Comparison of ENCODE assay signal across 8 cellular contexts in the genomic region with DNA sequence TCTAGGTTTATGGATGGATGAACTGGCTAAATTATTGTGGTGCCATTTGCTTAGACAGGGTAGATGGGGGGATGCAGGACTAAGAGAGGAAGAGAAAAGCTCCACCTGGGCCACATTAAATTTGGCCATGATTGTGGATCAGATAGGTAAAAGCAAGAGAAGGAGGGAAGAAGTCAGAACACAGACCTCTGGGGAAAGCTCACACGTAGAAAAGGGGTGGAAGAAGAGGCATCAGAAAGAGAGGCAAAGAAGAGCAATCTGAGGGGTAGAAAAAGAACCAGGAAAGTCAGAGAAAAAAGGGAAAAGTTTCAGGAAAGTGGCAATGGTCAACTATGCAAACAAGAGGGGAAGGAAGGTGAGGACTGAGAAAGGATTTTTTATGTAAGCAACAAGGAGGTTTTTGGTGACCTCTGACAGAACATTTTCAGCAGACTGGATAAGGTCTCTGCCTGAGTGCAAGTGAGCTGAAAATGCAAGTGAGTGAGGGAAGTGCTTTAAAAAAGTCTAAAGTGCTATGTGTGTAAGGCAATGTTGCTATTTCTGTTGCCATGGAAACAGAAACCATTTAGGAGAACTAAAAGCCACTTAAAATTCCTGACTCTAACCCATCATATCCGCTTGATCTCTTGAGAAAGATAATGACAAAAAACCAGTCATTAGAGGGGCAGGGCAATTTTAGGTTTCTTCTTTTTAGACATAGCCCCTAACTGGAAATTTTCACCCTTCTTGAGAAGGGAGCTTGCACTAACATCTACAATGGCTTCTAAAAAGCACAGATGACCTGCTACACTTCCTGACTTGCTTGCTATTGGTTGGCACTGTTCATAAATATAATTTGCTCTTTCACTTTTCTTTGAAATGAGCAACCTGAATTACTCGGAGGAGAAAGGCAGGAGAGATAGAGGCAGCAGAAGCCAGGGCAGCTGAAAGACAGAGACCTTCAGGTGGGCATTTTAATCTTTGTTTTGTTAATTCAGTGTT.
DNase-seq lines count a peak whose midpoint lies in the region; ATAC-seq lines count a peak whose summit lies in the region.

A gene with protein sequence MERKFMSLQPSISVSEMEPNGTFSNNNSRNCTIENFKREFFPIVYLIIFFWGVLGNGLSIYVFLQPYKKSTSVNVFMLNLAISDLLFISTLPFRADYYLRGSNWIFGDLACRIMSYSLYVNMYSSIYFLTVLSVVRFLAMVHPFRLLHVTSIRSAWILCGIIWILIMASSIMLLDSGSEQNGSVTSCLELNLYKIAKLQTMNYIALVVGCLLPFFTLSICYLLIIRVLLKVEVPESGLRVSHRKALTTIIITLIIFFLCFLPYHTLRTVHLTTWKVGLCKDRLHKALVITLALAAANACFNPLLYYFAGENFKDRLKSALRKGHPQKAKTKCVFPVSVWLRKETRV (plus strand): TSS at position 856 of the 981 bp plus-strand sequence. CDS start 52,889 bp downstream, outside the sequence.

- peak; percentile 56 for ATAC-seq in GM18861 (IDR thresholded peaks at IDR 0.05; ENCODE audit: unreplicated experiment)
- peak; percentile 48 for ATAC-seq in HG02884 (IDR thresholded peaks at IDR 0.05; ENCODE audit: unreplicated experiment)

- peak within 1 kb of the TSS in 1 of 7 experiments; percentile 15 for H3K4me3 ChIP-seq in skin epidermis

- H3K27ac ChIP-seq in skin epidermis, result peak within 1 kb of the TSS in 14 of 21 experiments; percentile 1 to 68 (median 33)

- peak; percentile 88 for DNase-seq in SKM-1 treated with dmso at 0.1 percent for 144 hours (lab: John Stamatoyannopoulos, UW; ENCODE audit: unreplicated experiment)
- DNase-seq in foreskin melanocyte, result peak; percentile 77
- DNase-seq in cerebellar cortex (ENCODE audit: low spot score), result no peak
- DNase-seq in stimulated activated CD4-positive, alpha-beta T cell treated with anti-CD3 and anti-CD28 coated beads, Interleukin-12 subunit alpha, Interleukin-12 subunit beta, amount 100 ng/mL, for 4 hours, result no peak
- DNase-seq in COR-L47 (lab: John Stamatoyannopoulos, UW), result no peak

Comparison
In these comparisons a context has a peak if more than half of its experiments do, and no peak if none do; other contexts are left out.
1. DNase-seq: peak in SKM-1 treated with dmso at 0.1 percent for 144 hours (single experiment) and foreskin melanocyte (single experiment); none in cerebellar cortex (single experiment), stimulated activated CD4-positive, alpha-beta T cell treated with anti-CD3 and anti-CD28 coated beads, Interleukin-12 subunit alpha, Interleukin-12 subunit beta, amount 100 ng/mL, for 4 hours (single experiment) and COR-L47 (single experiment).